ENCODE assay signal across 8 cellular contexts in the genomic region with DNA sequence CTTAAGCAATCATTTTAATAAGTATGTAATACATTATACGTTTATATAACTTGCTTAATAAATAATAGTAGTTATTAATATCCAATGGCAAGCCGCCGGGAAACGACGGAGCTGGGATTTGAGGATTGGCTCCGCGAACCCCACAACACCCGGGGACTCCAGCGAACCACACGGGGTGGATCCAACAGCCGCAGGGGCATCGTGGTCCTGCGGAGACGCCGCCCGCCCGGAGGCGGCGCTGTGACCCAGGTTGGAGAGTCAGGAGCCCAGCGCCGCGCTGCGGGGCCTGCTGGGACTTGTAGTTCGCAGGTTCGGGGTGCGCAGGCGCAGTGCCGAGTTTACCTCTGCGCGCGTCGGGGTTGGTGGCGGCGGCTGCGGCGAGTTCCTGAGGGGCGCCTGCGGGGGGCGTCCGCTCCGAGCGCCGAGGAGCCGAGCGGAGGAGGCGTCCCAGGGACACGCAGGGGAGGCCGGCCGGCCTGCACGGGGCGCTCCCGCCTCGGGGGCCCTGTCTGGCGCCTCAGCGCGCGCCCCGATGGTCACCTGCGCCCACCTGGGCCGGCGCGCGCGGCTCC. TPM values are rescaled to one million over a fixed set of nuclear protein-coding genes. Genes with fewer than 3 reads are reported as not detected.
DNase-seq lines count a peak whose midpoint lies in the region; FAIRE-seq and TF ChIP-seq lines count a peak whose summit lies in the region.

A gene (plus strand): TSS at position 329 of the 572 bp plus-strand sequence. CDS start 204 bp downstream, at position 533.

- H3K4me1 ChIP-seq in ES-I3 (ENCODE audit: insufficient read depth, low read length), result no peaks in the 10 kb centered on the region

- no peaks in the 10 kb centered on the region for H3K9me3 ChIP-seq in ES-I3 (ENCODE audit: control insufficient read depth, insufficient read depth, low read length)

- no peaks in the 10 kb centered on the region for H3K4me1 Mint-ChIP-seq in nephron progenitor cell
- H3K4me1 Mint-ChIP-seq in stimulated activated naive CD8-positive, alpha-beta T cell treated with anti-CD3 and anti-CD28 coated beads, Interleukin-15, Interleukin-2, amounts not matched to agents 100 ng/mL and 50 ng/mL, for 24 hours (ENCODE audit: low read depth), result peaks cover 9% of the 10 kb centered on the region

- TF ChIP-seq CTCF in RWPE1 (conservative IDR thresholded peaks at IDR 0.05; ENCODE audit: low read depth) (peak; percentile 96), fibroblast of villous mesenchyme (IDR thresholded peaks at IDR 0.05; ENCODE audit: insufficient read depth, low read depth, low read length) (peak; percentile 98), nephron progenitor cell (IDR thresholded peaks at IDR 0.05) (peak; percentile 94)

- CTCF ChIA-PET in RWPE1 (lab: Yijun Ruan, JAX), result interaction anchor here (0.6 to 1.4 kb wide), 6 partner anchors 9 to 622 kb away, joined by 3 to 4 read pairs (median 3); a partner anchor contains a TSS

- peak within 1 kb of the TSS; percentile 84 for H3K27ac Mint-ChIP-seq in nephron progenitor cell
- H3K27ac Mint-ChIP-seq in stimulated activated naive CD8-positive, alpha-beta T cell treated with anti-CD3 and anti-CD28 coated beads, Interleukin-15, Interleukin-2, amounts not matched to agents 100 ng/mL and 50 ng/mL, for 24 hours, result no peak within 1 kb of the TSS

- no peak for FAIRE-seq in H54 (lab: Jason Lieb, UNC)

- peak; percentile 99 for DNase-seq in H54 (ENCODE audit: insufficient read length, low spot score)
- DNase-seq in LoVo (ENCODE audit: low spot score), result peak; percentile 97
- DNase-seq in RWPE1 (ENCODE audit: low spot score), result peak; percentile 94
- peak; percentile 95 for DNase-seq in activated effector memory CD4-positive, alpha-beta T cell treated with Interleukin-2 at 50 U/mL for 16 hours
- DNase-seq in fibroblast of villous mesenchyme (ENCODE audit: low read depth), result peak; percentile 96
- peak; percentile 100 for DNase-seq in nephron progenitor cell

- peaks cover 36% of the 10 kb centered on the region for H3K36me3 Mint-ChIP-seq in nephron progenitor cell (ENCODE audit: low read depth)
- peaks cover 4% of the 10 kb centered on the region for H3K36me3 Mint-ChIP-seq in stimulated activated naive CD8-positive, alpha-beta T cell treated with anti-CD3 and anti-CD28 coated beads, Interleukin-15, Interleukin-2, amounts not matched to agents 100 ng/mL and 50 ng/mL, for 24 hours (ENCODE audit: low read depth)

- peaks cover 18% of the 10 kb centered on the region for H3K9me3 Mint-ChIP-seq in nephron progenitor cell
- H3K9me3 Mint-ChIP-seq in stimulated activated naive CD8-positive, alpha-beta T cell treated with anti-CD3 and anti-CD28 coated beads, Interleukin-15, Interleukin-2, amounts not matched to agents 100 ng/mL and 50 ng/mL, for 24 hours, result no peaks in the 10 kb centered on the region

- H3K27me3 Mint-ChIP-seq in nephron progenitor cell (ENCODE audit: low read depth, poor library complexity), result peaks cover 10% of the 10 kb centered on the region
- H3K27me3 Mint-ChIP-seq in stimulated activated naive CD8-positive, alpha-beta T cell treated with anti-CD3 and anti-CD28 coated beads, Interleukin-15, Interleukin-2, amounts not matched to agents 100 ng/mL and 50 ng/mL, for 24 hours, result no peaks in the 10 kb centered on the region

- H3K4me3 ChIP-seq in fibroblast of villous mesenchyme (ENCODE audit: low read depth, low read length), result peak within 1 kb of the TSS; percentile 79

- peak within 1 kb of the TSS; percentile 91 for H3K4me3 Mint-ChIP-seq in nephron progenitor cell
- H3K4me3 Mint-ChIP-seq in stimulated activated naive CD8-positive, alpha-beta T cell treated with anti-CD3 and anti-CD28 coated beads, Interleukin-15, Interleukin-2, amounts not matched to agents 100 ng/mL and 50 ng/mL, for 24 hours, result peak within 1 kb of the TSS; percentile 87

- H3K36me3 ChIP-seq in ES-I3 (ENCODE audit: insufficient read depth, low read length), result no peaks in the 10 kb centered on the region

- POLR2A ChIA-PET in RWPE1 (lab: Yijun Ruan, JAX; ENCODE audit: low non-redundant PET), result no interaction called here

- H3K27ac ChIP-seq in RWPE1, result peak within 1 kb of the TSS; percentile 65

- peak within 1 kb of the TSS; percentile 66 for H3K9ac ChIP-seq in ES-I3 (ENCODE audit: low read depth, low read length)

- peak; percentile 64; the same call in 1 of the 2 replicates for TF ChIP-seq POLR2A in H54 (IDR thresholded peaks at IDR 0.05; ENCODE audit: low read depth, low read length)

RNA-seq across cellular contexts. Expression of the gene that starts here (rescaled TPM):
- 3.2 and 3.5 TPM in 2 replicates for total RNA-seq in fibroblast of villous mesenchyme

Comparison
In these comparisons a context has a peak if more than half of its experiments do, and no peak if none do; other contexts are left out.
1. Peak in every context shown above with its lines: DNase-seq, H3K4me3 ChIP-seq and H3K27ac ChIP-seq.